In genomic region chr1:84689514-84690396, GRCh38 we compare ENCODE assay signal across 8 cellular contexts. TPM values are rescaled to one million over a fixed set of nuclear protein-coding genes. Genes with fewer than 3 reads are reported as not detected.
DNase-seq lines count a peak whose midpoint lies in the region; ATAC-seq and TF ChIP-seq lines count a peak whose summit lies in the region.

No MANE protein-coding gene starts in this region.

- DNase-seq in C1 segment of cervical spinal cord (lab: John Stamatoyannopoulos, UW) (peak in 12 of 14 donors; percentile 28 to 89 (median 68)), left lobe of liver (ENCODE audit: low spot score) (peak; percentile 69), amniotic stem cell (lab: John Stamatoyannopoulos, UW) (no peak)
- DNase-seq in central memory CD8-positive, alpha-beta T cell (ENCODE audit: low spot score in 2 of 2) = no peak
- DNase-seq in stimulated activated CD8-positive, alpha-beta memory T cell treated with anti-CD3 and anti-CD28 coated beads, Interleukin-4, amount 100 ng/mL, for 4 hours (ENCODE audit: low read depth in 2 of 2, low spot score in 1 of 2) = peak; percentile 8 to 15

- H3K4me3 Mint-ChIP-seq in central memory CD8-positive, alpha-beta T cell = peak overlapping the region; percentile 93

- no peaks in the 10 kb centered on the region for H3K27me3 Mint-ChIP-seq in central memory CD8-positive, alpha-beta T cell

- TF ChIP-seq POLR2A in GM18526 (IDR thresholded peaks at IDR 0.05; ENCODE audit: extremely low read depth, insufficient read length) = peak; percentile 15

- H3K36me3 Mint-ChIP-seq in central memory CD8-positive, alpha-beta T cell (ENCODE audit: insufficient read depth) = peaks cover 9% of the 10 kb centered on the region

- peak overlapping the region; percentile 96 for H3K27ac Mint-ChIP-seq in central memory CD8-positive, alpha-beta T cell (ENCODE audit: low read depth)

- H3K4me1 Mint-ChIP-seq in central memory CD8-positive, alpha-beta T cell = peaks cover 42% of the 10 kb centered on the region

- H3K9me3 Mint-ChIP-seq in central memory CD8-positive, alpha-beta T cell = no peaks in the 10 kb centered on the region

- ATAC-seq in HG03558 (IDR thresholded peaks at IDR 0.05; ENCODE audit: extremely low read depth, unreplicated experiment) = peak; percentile 5
- peak; percentile 72 for ATAC-seq in central memory CD8-positive, alpha-beta T cell (replicated peaks; ENCODE audit: extremely low read depth, poor library complexity, severe bottlenecking)
- peak; percentile 40 for ATAC-seq in left lobe of liver

TF ChIP-seq in PFSK-1, 5 proteins besides CTCF, POLR2A, EP300 and RAD21:
- TF ChIP-seq FOXP2 (optimal IDR thresholded peaks at IDR 0.05; ENCODE audit: borderline replicate concordance, extremely low read depth, extremely low read length, insufficient read depth) = peak; percentile 13
- no peak; the same call in 1 of the 2 replicates for TF ChIP-seq POLR2AphosphoS5 (IDR thresholded peaks at IDR 0.05; ENCODE audit: low read depth, low read length)

RNA-seq across cellular contexts. Expression of gene SSX2IP, which starts 0.5 kb away (rescaled TPM):
- 11.8 TPM for polyA plus RNA-seq in PFSK-1 (2012; ENCODE audit: insufficient read length, low read depth)
- total RNA-seq in left lobe of liver = 15.8 TPM

Comparison
In these comparisons a context has a peak if more than half of its experiments do, and no peak if none do; other contexts are left out.
1. DNase-seq: peak in C1 segment of cervical spinal cord (12 of 14), left lobe of liver (single experiment) and stimulated activated CD8-positive, alpha-beta memory T cell treated with anti-CD3 and anti-CD28 coated beads, Interleukin-4, amount 100 ng/mL, for 4 hours (2 of 2); none in central memory CD8-positive, alpha-beta T cell (0 of 2) and amniotic stem cell (single experiment).
2. ATAC-seq: peak in every context shown above with its lines; median percentile 72 in central memory CD8-positive, alpha-beta T cell; 40 in left lobe of liver; 5 in HG03558.